Comparison of ENCODE assay signal across 19 cellular contexts in genomic region chr3:55085231-55085630, GRCh38.
DNase-seq lines count a peak whose midpoint lies in the region; ATAC-seq, FAIRE-seq and TF ChIP-seq lines count a peak whose summit lies in the region.
"Had no signal": no experiment of that assay in that cellular context is flagged by ENCODE, and none has a peak within 500 bp of the region (broad histone marks: within the 10 kb centered on the region; RNA-seq: fewer than 3 reads in every experiment).

No MANE protein-coding gene starts in this region.

- H3K36me3 Mint-ChIP-seq in GM23338 (ENCODE audit: low read depth) = no peaks in the 10 kb centered on the region
- H3K36me3 Mint-ChIP-seq in type B pancreatic cell = no peaks in the 10 kb centered on the region

- H3K36me3 ChIP-seq in GM23338 (ENCODE audit: insufficient read depth) = no peaks in the 10 kb centered on the region
- H3K36me3 ChIP-seq in esophagus muscularis mucosa = no peaks in the 10 kb centered on the region

- peak overlapping the region; percentile 74; the same call in 1 of the 2 replicates for H2AFZ ChIP-seq in GM23338

- H3K9me3 ChIP-seq in esophagus muscularis mucosa = no peaks in the 10 kb centered on the region
- H3K9me3 ChIP-seq: Caco-2 had no signal

- FAIRE-seq in H54 (lab: Jason Lieb, UNC) = no peak
- FAIRE-seq: A204.1, D721Med, K562 had no signal

- TF ChIP-seq POLR2A in esophagus muscularis mucosa (IDR thresholded peaks at IDR 0.05; ENCODE audit: low read depth) = no peak
- no peak for TF ChIP-seq POLR2A in H54 (IDR thresholded peaks at IDR 0.05; ENCODE audit: low read depth, low read length)

- H3K4me1 ChIP-seq in GM23338 (ENCODE audit: insufficient read depth) (no peaks in the 10 kb centered on the region), esophagus muscularis mucosa (peaks cover 0 to 4% (median 0%) of the 10 kb centered on the region in 4 donors)
- H3K4me1 ChIP-seq: Caco-2 had no signal

- peak in 1 of 2 experiments; percentile 24; a peak in 2 of 4 replicates for TF ChIP-seq CTCF in GM23338 (conservative IDR thresholded peaks at IDR 0.05; ENCODE audit: low read depth in 2 of 2)
- no peak for TF ChIP-seq CTCF in esophagus muscularis mucosa (IDR thresholded peaks at IDR 0.05)
- TF ChIP-seq CTCF in type B pancreatic cell (conservative IDR thresholded peaks at IDR 0.05) = no peak

- no peak overlapping the region for H3K4me2 ChIP-seq in GM23338

- H4K20me1 ChIP-seq in GM23338 (replicated peaks; ENCODE audit: insufficient read depth) = no peaks in the 10 kb centered on the region

- H3F3A ChIP-seq in GM23338 (replicated peaks; ENCODE audit: low read depth) = no peaks in the 10 kb centered on the region

- H3K27ac Mint-ChIP-seq in GM23338 (no peak overlapping the region), type B pancreatic cell (no peak overlapping the region)
- H3K27ac Mint-ChIP-seq: CD4-positive, alpha-beta T cell; H9 had no signal

- H3K27ac ChIP-seq in GM23338 (ENCODE audit: low read depth) (no peak overlapping the region), esophagus muscularis mucosa (replicated peaks in 1 of 4) (no peak overlapping the region)
- H3K27ac ChIP-seq: C4-2B, HL-60 had no signal

- intact Hi-C loops in esophagus muscularis mucosa (cut with DNase I) = no loop called here

- no peaks in the 10 kb centered on the region for H3K9me3 Mint-ChIP-seq in GM23338
- no peaks in the 10 kb centered on the region for H3K9me3 Mint-ChIP-seq in type B pancreatic cell
- H3K9me3 Mint-ChIP-seq: H9 had no signal

- H3K27me3 Mint-ChIP-seq in GM23338 (ENCODE audit: insufficient read depth, low read depth, poor library complexity) = peaks cover 4% of the 10 kb centered on the region
- H3K27me3 Mint-ChIP-seq in type B pancreatic cell = peaks cover 23% of the 10 kb centered on the region
- H3K27me3 Mint-ChIP-seq: CD4-positive, alpha-beta T cell had no signal

- H3K4me3 Mint-ChIP-seq in GM23338 (no peak overlapping the region), type B pancreatic cell (no peak overlapping the region)
- H3K4me3 Mint-ChIP-seq: CD4-positive, alpha-beta T cell; H9 had no signal

- H3K4me1 Mint-ChIP-seq in GM23338 (no peaks in the 10 kb centered on the region), type B pancreatic cell (ENCODE audit: unreplicated experiment) (no peaks in the 10 kb centered on the region)
- H3K4me1 Mint-ChIP-seq: H9 had no signal

- H3K27me3 ChIP-seq in GM23338 (ENCODE audit: insufficient read depth) (no peaks in the 10 kb centered on the region), esophagus muscularis mucosa (no peaks in the 10 kb centered on the region)

- no peak for TF ChIP-seq EP300 in esophagus muscularis mucosa (IDR thresholded peaks at IDR 0.05)

- peak; percentile 76 for ATAC-seq in GM23338
- ATAC-seq in GM18870 (IDR thresholded peaks at IDR 0.05; ENCODE audit: unreplicated experiment) = no peak
- ATAC-seq: K562 had no signal

- no peaks in the 10 kb centered on the region for H3K79me2 ChIP-seq in GM23338 (replicated peaks; ENCODE audit: insufficient read depth)

- H3K9me2 ChIP-seq in GM23338 (ENCODE audit: insufficient read depth) = no peaks in the 10 kb centered on the region

- peak; percentile 1 for DNase-seq in DMS79 (lab: John Stamatoyannopoulos, UW)
- DNase-seq in GM23338 (ENCODE audit: low spot score) = peak; percentile 13
- peak; percentile 4 for DNase-seq in NCI-H82 treated with DMSO at 0.1 percent for 48 hours (lab: John Stamatoyannopoulos, UW; ENCODE audit: unreplicated experiment)
- DNase-seq in esophagus muscularis mucosa (ENCODE audit: extremely low spot score) = peak; percentile 79
- no peak for DNase-seq in H54 (ENCODE audit: insufficient read length, low spot score)
- DNase-seq in NCI-H526 (lab: John Stamatoyannopoulos, UW) = no peak
- DNase-seq in type B pancreatic cell (ENCODE audit: extremely low spot score, unreplicated experiment) = no peak
- DNase-seq: ACHN; Caco-2; CD4-positive, alpha-beta T cell; GF-D8; H9; IMR-90 had no signal

- H3K4me3 ChIP-seq in GM23338 = no peak overlapping the region
- H3K4me3 ChIP-seq in esophagus muscularis mucosa = no peak overlapping the region
- H3K4me3 ChIP-seq: K562 had no signal

- 81% methylated on average over 5 of the region's 5 CpGs for WGBS in esophagus muscularis mucosa

TF ChIP-seq in GM23338, 12 proteins besides CTCF, POLR2A, EP300 and RAD21:
- TF ChIP-seq ZNF331 (CRISPR knock-in tag; IDR thresholded peaks at IDR 0.05; ENCODE audit: low read depth) (no peak), POLR2AphosphoS5 (IDR thresholded peaks at IDR 0.05; ENCODE audit: low read depth) (no peak)

Comparison
In these comparisons a context has a peak if more than half of its experiments do, and no peak if none do; other contexts are left out.
1. DNase-seq: peak in DMS79 (single experiment), GM23338 (single experiment), NCI-H82 treated with DMSO at 0.1 percent for 48 hours (single experiment) and esophagus muscularis mucosa (single experiment); none in H54 (single experiment), NCI-H526 (0 of 2) and type B pancreatic cell (single experiment).